25 cellular contexts compared by ENCODE assay signal in the genomic region with DNA sequence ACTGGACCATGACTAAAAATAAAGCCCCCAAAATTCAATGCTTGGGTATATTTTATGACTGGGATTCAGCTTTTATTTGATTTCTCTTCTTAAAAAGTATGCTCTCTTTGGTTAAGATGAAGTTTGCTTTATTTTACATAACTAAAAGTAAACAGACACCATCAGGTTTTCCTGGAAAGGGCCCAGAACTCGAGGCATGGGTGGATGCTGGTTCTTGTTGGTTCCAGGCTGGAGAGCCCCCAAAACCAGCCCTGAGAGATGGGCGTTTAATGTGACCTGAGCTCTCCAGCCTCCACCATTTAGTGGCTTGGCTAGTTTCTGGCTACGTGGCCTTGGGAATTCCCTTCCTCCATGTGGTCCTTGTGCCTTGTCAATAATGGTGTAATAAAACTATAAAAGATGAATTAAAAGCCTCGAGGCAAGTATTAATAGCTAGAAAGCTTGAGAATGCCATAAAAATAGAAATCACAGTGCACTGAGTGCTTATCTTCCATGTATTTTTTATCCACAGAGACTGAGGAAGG. TPM values are rescaled to one million over a fixed set of nuclear protein-coding genes. Genes with fewer than 3 reads are reported as not detected.
"Had no signal": no experiment of that assay in that cellular context is flagged by ENCODE, and none has a peak within 500 bp of the region (broad histone marks: within the 10 kb centered on the region; RNA-seq: fewer than 3 reads in every experiment).

No MANE protein-coding gene starts in this region.

- H3K4me2 ChIP-seq: KMS-11 had no signal

- H3K4me1 Mint-ChIP-seq: activated naive CD4-positive, alpha-beta T cell treated with anti-CD3 and anti-CD28 coated beads, Interleukin-2, amount 50 U/mL, for 24 hours had no signal

- DNase-seq: activated CD4-positive, alpha-beta T cell treated with anti-CD3 and anti-CD28 coated beads for 48 hours; activated CD4-positive, alpha-beta T cell treated with anti-CD3 and anti-CD28 coated beads, Interleukin-2, amount 50 U/mL, for 4 hours; activated CD4-positive, CD25-positive, alpha-beta regulatory T cell treated with anti-CD3 and anti-CD28 coated beads, Interleukin-2, amount 50 U/mL, for 72 hours; activated CD8-positive, alpha-beta memory T cell treated with anti-CD3 and anti-CD28 coated beads, Interleukin-2, amount 50 U/mL, for 48 hours; activated CD8-positive, alpha-beta T cell treated with anti-CD3 and anti-CD28 coated beads, Interleukin-2, amount 10 ng/mL, durations not matched to agents 7 days and 5 days; activated naive CD4-positive, alpha-beta T cell; activated T-cell treated with anti-CD3 and anti-CD28 coated beads, Interleukin-2, amount 50 U/mL, for 1 hour; aorta; NCI-H1092; NCI-H1930; NCI-H2107; NCI-H345; NCI-H510A treated with DMSO at 0.1 percent for 48 hours; NCI-H69; PC-3; SHP77; SW 1271 had no signal

- H3K27me3 ChIP-seq: SJSA1 had no signal

- H3K36me3 Mint-ChIP-seq: activated naive CD4-positive, alpha-beta T cell treated with anti-CD3 and anti-CD28 coated beads, Interleukin-2, amount 50 U/mL, for 24 hours had no signal

- H3K27ac ChIP-seq: KMS-11 had no signal

- ATAC-seq: activated CD8-positive, alpha-beta T cell treated with anti-CD3 and anti-CD28 coated beads, Interleukin-2, amount 10 ng/mL, durations not matched to agents 7 days and 5 days; PC-3; SK-N-SH treated with all-trans-retinoic acid at 6 μM for 48 hours; WTC11 had no signal

- H3K4me3 ChIP-seq: SJSA1 had no signal

- H3K36me3 ChIP-seq: SJSA1 had no signal

- H3K27ac Mint-ChIP-seq: activated CD8-positive, alpha-beta T cell treated with anti-CD3 and anti-CD28 coated beads, Interleukin-2, amount 10 ng/mL, durations not matched to agents 7 days and 5 days; activated naive CD4-positive, alpha-beta T cell treated with anti-CD3 and anti-CD28 coated beads, Interleukin-2, amount 50 U/mL, for 24 hours; T-helper 1 cell treated with Interleukin-12 subunit alpha and Interleukin-12 subunit beta and Interleukin-4 antibody, amounts not matched to agents 30 μg/mL and 1 μg/mL, for 36 hours had no signal

- H3K4me3 Mint-ChIP-seq: activated CD8-positive, alpha-beta T cell treated with anti-CD3 and anti-CD28 coated beads, Interleukin-2, amount 10 ng/mL, durations not matched to agents 7 days and 5 days; activated naive CD4-positive, alpha-beta T cell treated with anti-CD3 and anti-CD28 coated beads, Interleukin-2, amount 50 U/mL, for 24 hours; T-helper 1 cell treated with Interleukin-12 subunit alpha and Interleukin-12 subunit beta and Interleukin-4 antibody, amounts not matched to agents 30 μg/mL and 1 μg/mL, for 36 hours; WTC11 had no signal

- H3K9me3 Mint-ChIP-seq: activated naive CD4-positive, alpha-beta T cell treated with anti-CD3 and anti-CD28 coated beads, Interleukin-2, amount 50 U/mL, for 24 hours had no signal

- H3K9ac ChIP-seq: KMS-11 had no signal

- FAIRE-seq: RCC 7860 had no signal

RNA-seq across cellular contexts. Expression of a gene that starts 34.1 kb away (rescaled TPM):
- total RNA-seq: activated CD8-positive, alpha-beta T cell treated with anti-CD3 and anti-CD28 coated beads, Interleukin-2, amount 10 ng/mL, durations not matched to agents 7 days and 5 days; aorta; MCF 10A; PC-3; SJSA1; WTC11 had no signal
- polyA plus RNA-seq: aorta had no signal
